In the genomic region with DNA sequence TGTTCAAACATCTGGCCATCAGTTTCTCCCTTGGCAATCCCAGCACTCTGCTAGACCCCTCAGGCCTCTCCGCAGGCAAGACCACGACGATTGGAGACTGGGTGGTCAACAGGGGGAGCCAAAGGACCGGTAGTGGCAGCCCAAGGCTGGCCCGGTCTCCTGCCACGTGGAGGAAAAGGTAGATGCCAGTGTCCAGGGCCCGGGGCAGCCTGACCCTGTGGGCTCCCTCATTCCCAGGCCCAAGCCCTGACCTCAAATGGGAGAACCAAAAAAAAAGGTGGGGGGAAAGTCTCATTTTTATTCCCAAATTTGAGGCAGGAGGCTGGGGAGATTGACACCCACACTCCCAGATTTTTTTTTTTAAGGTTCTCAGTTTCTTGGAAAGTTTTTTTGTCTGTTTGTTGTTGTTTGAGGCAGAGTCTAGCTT, we compare ENCODE assay signal across 8 cellular contexts. TPM values are rescaled to one million over a fixed set of nuclear protein-coding genes. Genes with fewer than 3 reads are reported as not detected.
DNase-seq lines count a peak whose midpoint lies in the region; ATAC-seq and TF ChIP-seq lines count a peak whose summit lies in the region.

No MANE protein-coding gene starts in this region.

- no peaks in the 10 kb centered on the region for H3K36me3 Mint-ChIP-seq in chondrocyte (ENCODE audit: low read depth)

- TF ChIP-seq RAD21 in liver (IDR thresholded peaks at IDR 0.05), result peak; percentile 91 to 92

- peak overlapping the region in 4 of 11 experiments; percentile 1 to 33 (median 22); a peak in 2 of 22 replicates for H3K27ac ChIP-seq in BLaER1 treated with 17β-estradiol and CSF1 and Interleukin-3, amounts not matched to agents 10 nM and 100 nM
- no peak overlapping the region for H3K27ac ChIP-seq in liver (ENCODE audit: low read depth in 1 of 2, low read length in 2 of 2)

- peaks cover 31 to 74% (median 57%) of the 10 kb centered on the region in 10 experiments for H3K4me1 ChIP-seq in BLaER1 treated with 17β-estradiol and CSF1 and Interleukin-3, amounts not matched to agents 10 nM and 100 nM
- H3K4me1 ChIP-seq in HAP-1 (no peaks in the 10 kb centered on the region; the same call in 1 of the 2 replicates), liver (ENCODE audit: control insufficient read depth in 4 of 4, insufficient read depth in 4 of 4, low read length in 3 of 4) (peaks cover 0 to 5% (median 2%) of the 10 kb centered on the region in 4 donors)

- in situ Hi-C loops in HAP-1 (cut with MboI; ENCODE audit: low sequenced_read_pairs), result loop anchor here (10.0 kb wide), 1 partner anchor 54 kb away; the partner anchor contains the start of gene S100A2

- no peaks in the 10 kb centered on the region for H3K27me3 ChIP-seq in BLaER1 treated with 17β-estradiol and CSF1 and Interleukin-3, amounts not matched to agents 10 nM and 100 nM
- no peaks in the 10 kb centered on the region for H3K27me3 ChIP-seq in HAP-1 (ENCODE audit: low read depth)
- H3K27me3 ChIP-seq in liver (ENCODE audit: control insufficient read depth in 4 of 4, insufficient read depth in 4 of 4, low read length in 3 of 4), result no peaks in the 10 kb centered on the region

- DNase-seq in HAP-1 (ENCODE audit: low spot score in 2 of 2) (peak; percentile 82 to 94), NCI-H510A (lab: John Stamatoyannopoulos, UW) (peak; percentile 60), chondrocyte (ENCODE audit: low spot score) (no peak)
- DNase-seq in activated CD4-positive, alpha-beta T cell treated with anti-CD3 and anti-CD28 coated beads for 4 hours, result peak; percentile 80 to 81
- peak; percentile 58 to 84 (median 75) for DNase-seq in stimulated activated CD4-positive, alpha-beta T cell treated with anti-CD3 and anti-CD28 coated beads, TNF-alpha, amount 100 ng/mL, for 48 hours (ENCODE audit: low read depth in 3 of 3)

- no peaks in the 10 kb centered on the region for H4K20me1 ChIP-seq in BLaER1 treated with 17β-estradiol and CSF1 and Interleukin-3, amounts not matched to agents 10 nM and 100 nM

- peak overlapping the region in 9 of 11 experiments; percentile 1 to 90 (median 14); a peak in 11 of 22 replicates for H3K4me2 ChIP-seq in BLaER1 treated with 17β-estradiol and CSF1 and Interleukin-3, amounts not matched to agents 10 nM and 100 nM

- no peak overlapping the region for H3K4me3 ChIP-seq in BLaER1 treated with 17β-estradiol and CSF1 and Interleukin-3, amounts not matched to agents 10 nM and 100 nM
- H3K4me3 ChIP-seq in HAP-1, result no peak overlapping the region
- H3K4me3 ChIP-seq in liver (ENCODE audit: low read depth in 1 of 3, low read length in 3 of 3), result no peak overlapping the region

- no peaks in the 10 kb centered on the region for H3K27me3 Mint-ChIP-seq in chondrocyte (ENCODE audit: low read depth)

- no peak for ATAC-seq in HG02623 (IDR thresholded peaks at IDR 0.05; ENCODE audit: unreplicated experiment)

- H3K4me3 Mint-ChIP-seq in chondrocyte (ENCODE audit: unreplicated experiment), result no peak overlapping the region

- H3K9me3 Mint-ChIP-seq in chondrocyte (ENCODE audit: low read depth), result no peaks in the 10 kb centered on the region

- under 1% methylated on average over 7 of the region's 7 CpGs for WGBS in liver

- TF ChIP-seq CTCF in chondrocyte (IDR thresholded peaks at IDR 0.05) (peak; percentile 100), liver (IDR thresholded peaks at IDR 0.05; ENCODE audit: low read depth, low read length, missing input control) (peak; percentile 77)

- H3K27ac Mint-ChIP-seq in chondrocyte (ENCODE audit: unreplicated experiment), result peak overlapping the region; percentile 84

- no peaks in the 10 kb centered on the region for H3K9me3 ChIP-seq in BLaER1 treated with 17β-estradiol and CSF1 and Interleukin-3, amounts not matched to agents 10 nM and 100 nM (replicated peaks in 1 of 11)
- H3K9me3 ChIP-seq in HAP-1 (no peaks in the 10 kb centered on the region), liver (ENCODE audit: control insufficient read depth in 4 of 4, low read length in 3 of 4) (no peaks in the 10 kb centered on the region)

- peak overlapping the region in 1 of 11 experiments; percentile 32; a peak in 5 of 22 replicates for H3K9ac ChIP-seq in BLaER1 treated with 17β-estradiol and CSF1 and Interleukin-3, amounts not matched to agents 10 nM and 100 nM
- H3K9ac ChIP-seq in liver (ENCODE audit: low read depth in 1 of 2, low read length in 2 of 2), result no peak overlapping the region

- H3K4me1 Mint-ChIP-seq in chondrocyte (ENCODE audit: low read depth), result peaks cover 44% of the 10 kb centered on the region

- H3K36me3 ChIP-seq in BLaER1 treated with 17β-estradiol and CSF1 and Interleukin-3, amounts not matched to agents 10 nM and 100 nM, result no peaks in the 10 kb centered on the region
- H3K36me3 ChIP-seq in HAP-1 (replicated peaks), result no peaks in the 10 kb centered on the region
- no peaks in the 10 kb centered on the region for H3K36me3 ChIP-seq in liver (ENCODE audit: control insufficient read depth in 4 of 4, insufficient read depth in 3 of 4, low read depth in 1 of 4, low read length in 3 of 4)

TF ChIP-seq in liver, 16 proteins besides CTCF, POLR2A, EP300 and RAD21:
- TF ChIP-seq FOXA1 (IDR thresholded peaks at IDR 0.05) (no peak), YY1 (IDR thresholded peaks at IDR 0.05) (no peak), TAF1 (conservative IDR thresholded peaks at IDR 0.05) (no peak)
- TF ChIP-seq, protein P1, sequence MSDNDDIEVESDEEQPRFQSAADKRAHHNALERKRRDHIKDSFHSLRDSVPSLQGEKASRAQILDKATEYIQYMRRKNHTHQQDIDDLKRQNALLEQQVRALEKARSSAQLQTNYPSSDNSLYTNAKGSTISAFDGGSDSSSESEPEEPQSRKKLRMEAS (IDR thresholded peaks at IDR 0.05), result peak; percentile 18
TF ChIP-seq in liver: peak in this region for 1.

RNA-seq across cellular contexts. Expression of gene S100A6, which starts 24.8 kb away (rescaled TPM):
- total RNA-seq in chondrocyte (1.4 to 12.1 TPM (median 10.9 TPM) in 3 replicates), liver (100 to 1,000 TPM in 1 of 2 donors, 1 to 10 TPM in 1; 5.7 to 124 TPM)
- polyA plus RNA-seq in liver, result 10 to 100 TPM; 27.3 to 30.0 TPM

RNA-seq across cellular contexts. Expression of gene S100A5, which starts 29.7 kb away (rescaled TPM):
- 0.47 to 0.94 TPM in 2 of 3 replicates, not detected in the other for total RNA-seq in chondrocyte
- total RNA-seq in liver, result not detected
- not detected for polyA plus RNA-seq in liver

RNA-seq across cellular contexts. Expression of gene S100A4, which starts 34.6 kb away (rescaled TPM):
- total RNA-seq in chondrocyte, result 331 to 404 TPM (median 388 TPM) in 3 replicates
- total RNA-seq in liver, result 10 to 100 TPM in 1 of 2 donors, 1 to 10 TPM in 1; 4.8 to 69.8 TPM
- 10 to 100 TPM; 16.3 to 17.1 TPM for polyA plus RNA-seq in liver

RNA-seq across cellular contexts. Expression of gene S100A3, which starts 38.1 kb away (rescaled TPM):
- total RNA-seq in chondrocyte (6.5 to 10.8 TPM (median 8.7 TPM) in 3 replicates), liver (not detected)
- polyA plus RNA-seq in liver, result not detected

RNA-seq across cellular contexts. Expression of gene S100A7, which starts 50.5 kb away (rescaled TPM):
- total RNA-seq in chondrocyte, result not detected in 3 replicates
- not detected for total RNA-seq in liver
- polyA plus RNA-seq in liver, result not detected
